36 cellular contexts compared by ENCODE assay signal in genomic region chr17:81844887-81845286, GRCh38. TPM values are rescaled to one million over a fixed set of nuclear protein-coding genes. Genes with fewer than 3 reads are reported as not detected.
"Had no signal": no experiment of that assay in that cellular context is flagged by ENCODE, and none has a peak within 500 bp of the region (broad histone marks: within the 10 kb centered on the region; RNA-seq: fewer than 3 reads in every experiment).

No MANE protein-coding gene starts in this region.

- H3K36me3 Mint-ChIP-seq: activated naive CD8-positive, alpha-beta T cell had no signal

- H3K4me3 Mint-ChIP-seq: activated CD8-positive, alpha-beta memory T cell treated with anti-CD3 and anti-CD28 coated beads, Interleukin-2, amount 10 ng/mL, durations not matched to agents 7 days and 5 days; activated CD8-positive, alpha-beta T cell treated with anti-CD3 and anti-CD28 coated beads, Interleukin-2, amount 10 ng/mL, durations not matched to agents 7 days and 5 days; activated naive CD8-positive, alpha-beta T cell; effector memory CD8-positive, alpha-beta T cell; nephron; T-helper 17 cell had no signal

- H3K27ac Mint-ChIP-seq: activated CD8-positive, alpha-beta memory T cell treated with anti-CD3 and anti-CD28 coated beads, Interleukin-2, amount 10 ng/mL, durations not matched to agents 7 days and 5 days; activated CD8-positive, alpha-beta T cell treated with anti-CD3 and anti-CD28 coated beads, Interleukin-2, amount 10 ng/mL, durations not matched to agents 7 days and 5 days; activated naive CD8-positive, alpha-beta T cell; activated T-helper 2 cell treated with anti-CD3 and anti-CD28 coated beads, Interferon-gamma antibody, Interleukin-2, Interleukin-4, amounts not matched to agents 10 μg/mL and 5 μg/mL and 100 μg/mL, durations not matched to agents 14 hours and 24 hours and 36 hours; effector memory CD8-positive, alpha-beta T cell; nephron; T-helper 17 cell had no signal

- H3K4me1 Mint-ChIP-seq: activated CD8-positive, alpha-beta memory T cell treated with anti-CD3 and anti-CD28 coated beads, Interleukin-2, amount 10 ng/mL, durations not matched to agents 7 days and 5 days; nephron; T-helper 17 cell had no signal

- H3K27ac ChIP-seq: cardiac muscle cell, coronary artery, gastroesophageal sphincter, hepatocyte, ovary, sigmoid colon, suprapubic skin, tibial artery had no signal

- H3K9me3 Mint-ChIP-seq: activated T-helper 2 cell treated with anti-CD3 and anti-CD28 coated beads, Interferon-gamma antibody, Interleukin-2, Interleukin-4, amounts not matched to agents 10 μg/mL and 5 μg/mL and 100 μg/mL, durations not matched to agents 14 hours and 24 hours and 36 hours; effector memory CD8-positive, alpha-beta T cell; nephron had no signal

- H3K27me3 Mint-ChIP-seq: activated CD8-positive, alpha-beta memory T cell treated with anti-CD3 and anti-CD28 coated beads, Interleukin-2, amount 10 ng/mL, durations not matched to agents 7 days and 5 days; activated naive CD8-positive, alpha-beta T cell; effector memory CD8-positive, alpha-beta T cell; progenitor cell of endocrine pancreas; T-helper 17 cell had no signal

- ATAC-seq: activated CD8-positive, alpha-beta memory T cell treated with anti-CD3 and anti-CD28 coated beads, Interleukin-2, amount 10 ng/mL, durations not matched to agents 7 days and 5 days; body of pancreas; effector memory CD8-positive, alpha-beta T cell; gastroesophageal sphincter; left cardiac atrium; left ventricle myocardium superior; mucosa of descending colon had no signal

- DNase-seq: activated CD4-positive, alpha-beta T cell treated with anti-CD3 and anti-CD28 coated beads, Interleukin-2, amount 50 U/mL, for 1 hour; activated CD4-positive, CD25-positive, alpha-beta regulatory T cell treated with anti-CD3 and anti-CD28 coated beads, Interleukin-2, amount 50 U/mL, for 72 hours; activated CD8-positive, alpha-beta memory T cell treated with anti-CD3 and anti-CD28 coated beads, Interleukin-2, amount 10 ng/mL, durations not matched to agents 7 days and 5 days; activated CD8-positive, alpha-beta T cell treated with anti-CD3 and anti-CD28 coated beads, Interleukin-2, amount 10 ng/mL, durations not matched to agents 7 days and 5 days; activated T-cell treated with anti-CD3 and anti-CD28 coated beads, Interleukin-2, amount 50 U/mL, for 48 hours; aorta; body of pancreas; cerebellar nuclear complex; effector memory CD8-positive, alpha-beta T cell; left cardiac atrium; left ventricle myocardium superior; mucosa of descending colon; ovary; retina; sigmoid colon; small intestine; stimulated activated CD4-positive, alpha-beta T cell treated with anti-CD3 and anti-CD28 coated beads, Interleukin-1b, Interleukin-23, amount 100 ng/mL, for 48 hours; stimulated activated naive CD4-positive, alpha-beta T cell; T-helper 17 cell; tibial artery had no signal

RNA-seq across cellular contexts. Expression of gene PPP1R27, which starts 10.0 kb away (rescaled TPM):
- total RNA-seq: activated CD8-positive, alpha-beta memory T cell treated with anti-CD3 and anti-CD28 coated beads, Interleukin-2, amount 10 ng/mL, durations not matched to agents 7 days and 5 days; activated CD8-positive, alpha-beta T cell treated with anti-CD3 and anti-CD28 coated beads, Interleukin-2, amount 10 ng/mL, durations not matched to agents 7 days and 5 days; activated T-helper 2 cell treated with anti-CD3 and anti-CD28 coated beads, Interferon-gamma antibody, Interleukin-2, Interleukin-4, amounts not matched to agents 10 μg/mL and 5 μg/mL and 100 μg/mL, durations not matched to agents 14 hours and 24 hours and 36 hours; aorta; body of pancreas; cardiac muscle cell; endothelial cell of umbilical vein; fibroblast of lung; fibroblast of villous mesenchyme; gastroesophageal sphincter; hepatocyte; left cardiac atrium; lung microvascular endothelial cell; mesenteric fat pad; ovary; progenitor cell of endocrine pancreas; sigmoid colon; T-helper 17 cell; ureter had no signal

RNA-seq across cellular contexts. Expression of gene GCGR, which starts 40.9 kb away (rescaled TPM):
- total RNA-seq: activated CD8-positive, alpha-beta memory T cell treated with anti-CD3 and anti-CD28 coated beads, Interleukin-2, amount 10 ng/mL, durations not matched to agents 7 days and 5 days; activated CD8-positive, alpha-beta T cell treated with anti-CD3 and anti-CD28 coated beads, Interleukin-2, amount 10 ng/mL, durations not matched to agents 7 days and 5 days; activated T-helper 2 cell treated with anti-CD3 and anti-CD28 coated beads, Interferon-gamma antibody, Interleukin-2, Interleukin-4, amounts not matched to agents 10 μg/mL and 5 μg/mL and 100 μg/mL, durations not matched to agents 14 hours and 24 hours and 36 hours; endothelial cell of umbilical vein; fibroblast of lung; fibroblast of villous mesenchyme; left cardiac atrium; left ventricle myocardium superior; lung microvascular endothelial cell; myocyte; ovary; T-helper 17 cell; ureter had no signal
